In the genomic region with DNA sequence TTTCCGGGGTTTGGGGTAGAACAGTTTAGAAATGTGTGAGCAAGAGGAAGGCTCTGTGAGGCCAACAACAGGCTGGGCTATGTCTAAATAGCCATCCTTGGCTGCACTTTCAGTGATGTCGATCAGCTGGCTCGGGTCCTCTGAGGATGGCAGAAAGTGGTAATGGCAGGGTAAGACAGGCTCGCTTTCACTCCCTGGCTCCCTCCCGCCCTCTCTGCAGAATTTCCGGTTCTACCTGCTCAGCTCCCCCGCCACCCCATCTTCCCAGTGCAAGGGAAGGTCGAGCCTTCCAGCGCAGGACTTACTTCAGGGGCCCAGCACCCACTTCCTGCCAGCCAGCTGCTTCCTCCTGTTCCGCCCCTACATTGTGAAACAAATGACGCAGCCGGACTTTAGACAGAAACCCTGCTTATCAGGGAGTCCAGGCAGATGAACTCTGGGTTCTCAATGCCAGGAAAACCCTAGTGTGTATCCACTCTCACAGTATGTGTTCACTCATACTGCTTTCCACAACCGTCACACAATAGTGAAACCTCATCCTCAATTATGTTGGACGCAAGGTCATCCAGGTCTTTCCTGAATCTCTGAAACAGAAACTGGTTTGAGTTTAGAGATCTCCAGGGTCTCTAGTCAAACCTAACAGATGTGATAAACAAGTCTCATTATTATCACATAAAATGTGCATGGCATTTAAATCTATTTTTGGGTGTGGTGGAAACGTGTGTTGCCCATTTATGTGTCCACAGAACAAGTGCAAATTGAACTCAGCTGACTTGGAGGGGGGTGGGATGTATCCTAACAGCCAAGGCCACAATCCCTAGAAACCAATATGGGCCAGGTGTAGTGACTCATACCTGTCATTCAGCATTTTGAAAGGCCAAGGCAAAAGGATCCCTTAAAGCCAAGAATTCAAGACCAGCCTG, we compare ENCODE assay signal across 8 cellular contexts. TPM values are rescaled to one million over a fixed set of nuclear protein-coding genes. Genes with fewer than 3 reads are reported as not detected.
DNase-seq lines count a peak whose midpoint lies in the region; ATAC-seq and TF ChIP-seq lines count a peak whose summit lies in the region.

No MANE protein-coding gene starts in this region.

- DNase-seq in AML-193 (lab: John Stamatoyannopoulos, UW) (peak; percentile 95 to 96), T follicular helper cell (ENCODE audit: low read depth) (peak; percentile 26), ascending aorta (ENCODE audit: low spot score in 2 of 2) (peak; percentile 72 to 89), NCI-H1092 treated with DMSO at 0.1 percent for 48 hours (lab: John Stamatoyannopoulos, UW) (no peak)
- peak; percentile 42 for DNase-seq in stimulated activated CD4-positive, alpha-beta T cell treated with anti-CD3 and anti-CD28 coated beads, Interleukin-12 subunit alpha, Interleukin-12 subunit beta, amount 100 ng/mL, for 4 hours

- H3K9me3 ChIP-seq in ascending aorta, result no peaks in the 10 kb centered on the region
- no peaks in the 10 kb centered on the region for H3K9me3 ChIP-seq in iPS-20b (ENCODE audit: insufficient read depth, low read depth, low read length)

- no peak for TF ChIP-seq CTCF in ascending aorta (IDR thresholded peaks at IDR 0.05)

- intact Hi-C loops in ascending aorta (cut with DNase I), result no loop called here

- ATAC-seq in GM19395 (IDR thresholded peaks at IDR 0.05; ENCODE audit: unreplicated experiment) (peak; percentile 87), HG03565 (IDR thresholded peaks at IDR 0.05; ENCODE audit: unreplicated experiment) (peak; percentile 68)

- H3K27me3 ChIP-seq in ascending aorta (no peaks in the 10 kb centered on the region), iPS-20b (ENCODE audit: insufficient read depth, low read length) (no peaks in the 10 kb centered on the region)

- H3K4me1 ChIP-seq in ascending aorta (no peaks in the 10 kb centered on the region), iPS-20b (ENCODE audit: insufficient read depth, low read length) (peaks cover 34% of the 10 kb centered on the region)

- H3K36me3 ChIP-seq in ascending aorta, result no peaks in the 10 kb centered on the region
- peaks cover 21% of the 10 kb centered on the region for H3K36me3 ChIP-seq in iPS-20b (ENCODE audit: insufficient read depth, low read depth, low read length)

- H3K27ac ChIP-seq in ascending aorta (peak overlapping the region; percentile 63 to 64), iPS-20b (ENCODE audit: low read length) (peak overlapping the region; percentile 35)

- H3K9ac ChIP-seq in iPS-20b (ENCODE audit: low read depth, low read length), result no peak overlapping the region; the same call in 1 of the 2 replicates

- no peak overlapping the region for H3K4me3 ChIP-seq in ascending aorta
- peak overlapping the region; percentile 28; the same call in 1 of the 2 replicates for H3K4me3 ChIP-seq in iPS-20b (ENCODE audit: low read length)

RNA-seq across cellular contexts. Expression of gene F11R, which starts 7.1 kb away (rescaled TPM):
- 19.9 TPM for total RNA-seq in ascending aorta

RNA-seq across cellular contexts. Expression of gene TSTD1, which starts 24.9 kb away (rescaled TPM):
- total RNA-seq in ascending aorta, result not detected

RNA-seq across cellular contexts. Expression of gene USF1, which starts 31.9 kb away (rescaled TPM):
- 68.5 TPM for total RNA-seq in ascending aorta

RNA-seq across cellular contexts. Expression of gene ARHGAP30, which starts 55.8 kb away (rescaled TPM):
- total RNA-seq in ascending aorta, result 14.7 TPM

RNA-seq across cellular contexts. Expression of gene ITLN2, which starts 59.2 kb away (rescaled TPM):
- not detected for total RNA-seq in ascending aorta
